25 cellular contexts compared by ENCODE assay signal in genomic region chr1:109011335-109011734, GRCh38. TPM values are rescaled to one million over a fixed set of nuclear protein-coding genes. Genes with fewer than 3 reads are reported as not detected.
DNase-seq lines count a peak whose midpoint lies in the region; ATAC-seq, FAIRE-seq and TF ChIP-seq lines count a peak whose summit lies in the region.
"Had no signal": no experiment of that assay in that cellular context is flagged by ENCODE, and none has a peak within 500 bp of the region (broad histone marks: within the 10 kb centered on the region; RNA-seq: fewer than 3 reads in every experiment).

No MANE protein-coding gene starts in this region.

- H3K27me3 ChIP-seq in brain microvascular endothelial cell (replicated peaks): no peaks in the 10 kb centered on the region
- H3K27me3 ChIP-seq: SJCRH30 had no signal

- no peak for TF ChIP-seq CTCF in brain microvascular endothelial cell (IDR thresholded peaks at IDR 0.05; ENCODE audit: low read depth, low read length, missing control alignments)

- peaks cover 33% of the 10 kb centered on the region for H3K36me3 ChIP-seq in brain microvascular endothelial cell (replicated peaks)

- no peak for FAIRE-seq in RCC 7860 (lab: Jason Lieb, UNC)
- FAIRE-seq: A549, GM12891, H1, HTR-8/SVneo had no signal

- H3K27ac ChIP-seq in brain microvascular endothelial cell (no peak overlapping the region), substantia nigra (ENCODE audit: low read depth, low read length, poor library complexity, severe bottlenecking) (peak overlapping the region; percentile 37)
- H3K27ac ChIP-seq: A549, SJCRH30 had no signal

- no peak overlapping the region for H3K4me3 ChIP-seq in brain microvascular endothelial cell (ENCODE audit: low read depth, low read length)
- H3K4me3 ChIP-seq: A549, SJCRH30 had no signal

- in situ Hi-C loops in brain microvascular endothelial cell (cut with HindIII; ENCODE audit: low pct_ligation_motif_present, low sequenced_read_pairs): no loop called here

- DNase-seq in RPMI7951 (ENCODE audit: low read depth): peak; percentile 16
- DNase-seq in brain microvascular endothelial cell: peak; percentile 16
- peak; percentile 81 for DNase-seq in iris pigment epithelial cell (ENCODE audit: low read depth)
- DNase-seq in substantia nigra (lab: John Stamatoyannopoulos, UW): peak in 5 of 49 donors; percentile 0 to 6 (median 1)
- DNase-seq in RCC 7860 (ENCODE audit: low spot score): no peak
- DNase-seq in DMS153 treated with DMSO at 0.1 percent for 48 hours (lab: John Stamatoyannopoulos, UW; ENCODE audit: unreplicated experiment): no peak
- DNase-seq: CD4-positive, CD25-positive, alpha-beta regulatory T cell; COR-L47; DND-41; MV-4-11; NCI-H1105 treated with DMSO at 0.1 percent for 48 hours; NCI-H1694; NCI-H2081; NCI-H2171; NCI-H345; NCI-H524; NCI-H774; NK-92 treated with Interleukin-12 subunit alpha and Interleukin-12 subunit beta, amount 100 ng/mL, for 24 hours; SJCRH30 had no signal

- no peak for ATAC-seq in GM18858 (IDR thresholded peaks at IDR 0.05; ENCODE audit: unreplicated experiment)
- ATAC-seq: A549, Panc1 had no signal

RNA-seq across cellular contexts. Expression of gene WDR47, which starts 30.6 kb away (rescaled TPM):
- 18.7 and 24.3 TPM in 2 replicates for total RNA-seq in RPMI7951 (2014; rRNA removed; shearing (Covaris generic))

RNA-seq across cellular contexts. Expression of gene CLCC1, which starts 48.1 kb away (rescaled TPM):
- 23.6 and 24.3 TPM in 2 replicates for total RNA-seq in RPMI7951 (2014; rRNA removed; shearing (Covaris generic))

Comparison
In these comparisons a context has a peak if more than half of its experiments do, and no peak if none do; other contexts are left out.
1. DNase-seq: peak in RPMI7951 (single experiment), brain microvascular endothelial cell (single experiment) and iris pigment epithelial cell (single experiment); none in RCC 7860 (single experiment) and DMS153 treated with DMSO at 0.1 percent for 48 hours (single experiment).